ENCODE assay signal across 18 cellular contexts in genomic region chr3:187136347-187136746, GRCh38. TPM values are rescaled to one million over a fixed set of nuclear protein-coding genes. Genes with fewer than 3 reads are reported as not detected.
DNase-seq lines count a peak whose midpoint lies in the region; ATAC-seq, FAIRE-seq and TF ChIP-seq lines count a peak whose summit lies in the region.
"Had no signal": no experiment of that assay in that cellular context is flagged by ENCODE, and none has a peak within 500 bp of the region (broad histone marks: within the 10 kb centered on the region; RNA-seq: fewer than 3 reads in every experiment).

No MANE protein-coding gene starts in this region.

- BruUV-seq in K562 (replicated peaks; lab: Mats Ljungman, UMichigan), result no TSS peak

- intact Hi-C loops in K562 (cut with micrococcal nuclease), result no loop called here
- intact Hi-C loops in left ventricle myocardium inferior (cut with micrococcal nuclease), result no loop called here

- no peaks in the 10 kb centered on the region for H4K20me1 ChIP-seq in K562 (replicated peaks; ENCODE audit: control insufficient read depth, insufficient read depth, low read length)

- no peak overlapping the region for H3K4me2 ChIP-seq in K562 (ENCODE audit: insufficient read depth, low read length)
- H3K4me2 ChIP-seq: A549 had no signal

- no peak overlapping the region for H3K27ac ChIP-seq in K562 (ENCODE audit: extremely low read depth, low read depth, low read length)
- no peak overlapping the region for H3K27ac ChIP-seq in left ventricle myocardium inferior (replicated peaks)
- H3K27ac ChIP-seq: A549, C4-2B, GM23248 had no signal

- H3K9me3 Mint-ChIP-seq in activated T-cell treated with anti-CD3 and anti-CD28 coated beads, Interleukin-2, amount 50 U/mL, for 72 hours, result peaks cover 4 to 10% of the 10 kb centered on the region in 2 donors
- H3K9me3 Mint-ChIP-seq in neural crest cell, result peaks cover 13% of the 10 kb centered on the region

- POLR2A ChIA-PET in K562 (lab: Yijun Ruan, JAX), result no interaction called here

- H3K4me1 ChIP-seq in K562 (replicated peaks in 1 of 2; ENCODE audit: control insufficient read depth in 2 of 2, insufficient read depth in 2 of 2, low read length in 2 of 2) (peaks cover 3 to 8% of the 10 kb centered on the region in 2 experiments; a peak in 3 of 5 replicates), left ventricle myocardium inferior (peaks cover 13% of the 10 kb centered on the region)
- H3K4me1 ChIP-seq: A549, BE2C had no signal

- H3K79me2 ChIP-seq in K562 (ENCODE audit: control insufficient read depth, insufficient read depth, low read length), result peaks cover 12% of the 10 kb centered on the region

- H3K36me3 ChIP-seq in K562 (ENCODE audit: control insufficient read depth, insufficient read depth, low read length) (peaks cover 14% of the 10 kb centered on the region; the same call in 2 of the 3 replicates), left ventricle myocardium inferior (no peaks in the 10 kb centered on the region)
- H3K36me3 ChIP-seq: BE2C had no signal

- peaks cover 49% of the 10 kb centered on the region for H3K4me1 Mint-ChIP-seq in activated T-cell treated with anti-CD3 and anti-CD28 coated beads, Interleukin-2, amount 50 U/mL, for 72 hours (ENCODE audit: low read depth)
- H3K4me1 Mint-ChIP-seq in neural crest cell, result peaks cover 17% of the 10 kb centered on the region

- no peak overlapping the region for H2AFZ ChIP-seq in K562 (ENCODE audit: low read depth, low read length)
- H2AFZ ChIP-seq: GM23248 had no signal

- no peaks in the 10 kb centered on the region for H3K27me3 ChIP-seq in K562 (ENCODE audit: control insufficient read depth in 2 of 2, insufficient read depth in 2 of 2, low read length in 2 of 2)
- H3K27me3 ChIP-seq in left ventricle myocardium inferior (ENCODE audit: low read depth), result no peaks in the 10 kb centered on the region
- H3K27me3 ChIP-seq: BE2C had no signal

- H3K27me3 Mint-ChIP-seq in activated T-cell treated with anti-CD3 and anti-CD28 coated beads, Interleukin-2, amount 50 U/mL, for 72 hours (ENCODE audit: low read depth), result no peaks in the 10 kb centered on the region
- no peaks in the 10 kb centered on the region for H3K27me3 Mint-ChIP-seq in neural crest cell (ENCODE audit: low read depth)
- H3K27me3 Mint-ChIP-seq: CD4-positive, alpha-beta memory T cell had no signal

- TF ChIP-seq POLR2A in K562 (conservative IDR thresholded peaks at IDR 0.05), result no peak

- TF ChIP-seq RAD21 in K562 (CRISPR knock-in tag; conservative IDR thresholded peaks at IDR 0.05 in 1 of 2, IDR thresholded peaks at IDR 0.05 in 1 of 2), result no peak

- no peaks in the 10 kb centered on the region for H3K9me1 ChIP-seq in K562 (ENCODE audit: control insufficient read depth, insufficient read depth, low read length)

- peak overlapping the region; percentile 79 for H3K27ac Mint-ChIP-seq in activated T-cell treated with anti-CD3 and anti-CD28 coated beads, Interleukin-2, amount 50 U/mL, for 72 hours
- no peak overlapping the region for H3K27ac Mint-ChIP-seq in neural crest cell (ENCODE audit: unreplicated experiment)

- 47% methylated on average over 1 of the region's 1 CpG for WGBS in K562 (ENCODE audit: insufficient coverage, low coverage, missing lambda C conversion rate)

- H3K9me3 ChIP-seq in K562 (replicated peaks; ENCODE audit: control insufficient read depth, insufficient read depth, low read depth, low read length) (peaks cover 6% of the 10 kb centered on the region), left ventricle myocardium inferior (replicated peaks) (no peaks in the 10 kb centered on the region)
- H3K9me3 ChIP-seq: A549, BE2C had no signal

- in situ Hi-C loops in K562 (cut with MboI), result no loop called here

- CTCF ChIA-PET in K562 (lab: Yijun Ruan, JAX; ENCODE audit: low intra/inter-chr PET ratio), result no interaction called here

- TF ChIP-seq CTCF in K562 (IDR thresholded peaks at IDR 0.05 in 2 of 3, conservative IDR thresholded peaks at IDR 0.05 in 1 of 3; ENCODE audit: insufficient read depth in 2 of 3, low read depth in 1 of 3, low read length in 3 of 3) (no peak), neural crest cell (conservative IDR thresholded peaks at IDR 0.05) (no peak), left ventricle myocardium inferior (IDR thresholded peaks at IDR 0.05; ENCODE audit: borderline replicate concordance) (no peak)

- no peak overlapping the region for H3K9ac ChIP-seq in K562 (ENCODE audit: insufficient read depth in 1 of 2, low read depth in 2 of 2, low read length in 2 of 2)
- H3K9ac ChIP-seq: GM23248 had no signal

- H3K36me3 Mint-ChIP-seq in activated T-cell treated with anti-CD3 and anti-CD28 coated beads, Interleukin-2, amount 50 U/mL, for 72 hours (ENCODE audit: insufficient read depth in 2 of 2), result peaks cover 15 to 22% of the 10 kb centered on the region in 2 donors
- H3K36me3 Mint-ChIP-seq in neural crest cell (ENCODE audit: low read depth), result peaks cover 40% of the 10 kb centered on the region

- ATAC-seq in activated T-cell treated with anti-CD3 and anti-CD28 coated beads, Interleukin-2, amount 50 U/mL, for 72 hours (replicated peaks in 1 of 2), result no peak
- no peak for ATAC-seq in K562
- no peak for ATAC-seq in HG02885 (IDR thresholded peaks at IDR 0.05; ENCODE audit: poor library complexity, unreplicated experiment)
- ATAC-seq: A549, GM12878 had no signal

- peak overlapping the region in 1 of 2 donors; percentile 47 for H3K4me3 Mint-ChIP-seq in activated T-cell treated with anti-CD3 and anti-CD28 coated beads, Interleukin-2, amount 50 U/mL, for 72 hours
- peak overlapping the region; percentile 47 for H3K4me3 Mint-ChIP-seq in neural crest cell
- H3K4me3 Mint-ChIP-seq: CD4-positive, alpha-beta memory T cell had no signal

- DNase-seq in activated T-cell treated with anti-CD3 and anti-CD28 coated beads, Interleukin-2, amount 50 U/mL, for 72 hours, result no peak
- no peak for DNase-seq in activated T-cell treated with anti-CD3 and anti-CD28 coated beads, Interleukin-2, amount 50 U/mL, for 1 hour
- peak; percentile 3 for DNase-seq in OCI-M1 (lab: John Stamatoyannopoulos, UW)
- DNase-seq in K562 (ENCODE audit: extremely low read depth in 1 of 4, low spot score in 3 of 4), result no peak
- DNase-seq in neural crest cell (ENCODE audit: low read depth, low spot score), result no peak
- DNase-seq in left ventricle myocardium inferior, result no peak
- no peak for DNase-seq in middle frontal gyrus (ENCODE audit: extremely low spot score, low spot score)
- DNase-seq: BE2C; CD4-positive, alpha-beta memory T cell; DMS79; H7 had no signal

- no peak for TF ChIP-seq EP300 in K562 (IDR thresholded peaks at IDR 0.05; ENCODE audit: low read length)

- H3K4me3 ChIP-seq in K562 (no peak overlapping the region), left ventricle myocardium inferior (no peak overlapping the region)
- H3K4me3 ChIP-seq: A549, GM12878, GM23248 had no signal

- FAIRE-seq in K562 (lab: Jason Lieb, UNC), result no peak
- FAIRE-seq: A549, GM12878, GM18507 had no signal

TF ChIP-seq in K562, 482 proteins besides CTCF, POLR2A, EP300 and RAD21:
- TF ChIP-seq RBM34 (IDR thresholded peaks at IDR 0.05; ENCODE audit: borderline replicate concordance, insufficient read depth, low read length) (no peak), MCM7 (IDR thresholded peaks at IDR 0.05) (no peak), ZNF224 (CRISPR knock-in tag; IDR thresholded peaks at IDR 0.05) (no peak)
- TF ChIP-seq, protein P1, sequence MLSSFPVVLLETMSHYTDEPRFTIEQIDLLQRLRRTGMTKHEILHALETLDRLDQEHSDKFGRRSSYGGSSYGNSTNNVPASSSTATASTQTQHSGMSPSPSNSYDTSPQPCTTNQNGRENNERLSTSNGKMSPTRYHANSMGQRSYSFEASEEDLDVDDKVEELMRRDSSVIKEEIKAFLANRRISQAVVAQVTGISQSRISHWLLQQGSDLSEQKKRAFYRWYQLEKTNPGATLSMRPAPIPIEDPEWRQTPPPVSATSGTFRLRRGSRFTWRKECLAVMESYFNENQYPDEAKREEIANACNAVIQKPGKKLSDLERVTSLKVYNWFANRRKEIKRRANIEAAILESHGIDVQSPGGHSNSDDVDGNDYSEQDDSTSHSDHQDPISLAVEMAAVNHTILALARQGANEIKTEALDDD (IDR thresholded peaks at IDR 0.05), result peak; percentile 67

RNA-seq across cellular contexts. Expression of gene RPL39L, which starts 2.9 kb away (rescaled TPM):
- total RNA-seq in activated T-cell treated with anti-CD3 and anti-CD28 coated beads, Interleukin-2, amount 50 U/mL, for 72 hours, result 10 to 100 TPM; 32.0 to 35.9 TPM
- total RNA-seq in K562 (2011; cell fraction: chromatin; rRNA removed; ENCODE audit: low replicate concordance), result 5.1 and 5.8 TPM in 2 replicates
- total RNA-seq in K562 (2011; cell fraction: nucleolus; rRNA removed), result 8.9 and 9.5 TPM in 2 replicates
- 9.7 and 15.8 TPM in 2 replicates for total RNA-seq in K562 (2011; cell fraction: nucleoplasm; rRNA removed)
- 114 and 122 TPM in 2 replicates for total RNA-seq in K562 (2014; rRNA removed)
- total RNA-seq in K562 (2014; rRNA removed; fragmentation: Illumina TruSeq; extraction: Trizol), result 45.5 and 52.2 TPM in 2 replicates
- 62.0 and 65.9 TPM in 2 replicates for total RNA-seq in K562 (2015; rRNA removed; fragmentation: Illumina TruSeq; extraction: Trizol)
- 36.5 and 38.7 TPM in 2 replicates for total RNA-seq in K562 (2021)
- 64.4 and 74.1 TPM in 2 replicates for polyA plus RNA-seq in K562 (2011; rRNA removed)
- polyA plus RNA-seq in K562 (2011; cell fraction: cytosol; rRNA removed), result 29.1 and 30.7 TPM in 2 replicates
- polyA plus RNA-seq in K562 (2011; cell fraction: nucleus; rRNA removed), result 15.5 and 18.0 TPM in 2 replicates
- 69.6 and 91.3 TPM in 2 replicates for polyA plus RNA-seq in K562 (2012)
- polyA plus RNA-seq in K562 (2014; fragmentation: Illumina TruSeq; extraction: Trizol), result 44.5 and 58.3 TPM in 2 replicates
- 10 to 100 TPM; 15.0 to 31.4 TPM for polyA plus RNA-seq in K562 (2014; fragmentation: Nextera tagmentation; extraction: Ambion mirVana)
- 62.8 and 81.0 TPM in 2 replicates for polyA plus RNA-seq in K562 (2014; rRNA removed)
- 14.3 and 18.2 TPM in 2 replicates for polyA minus RNA-seq in K562 (2011; rRNA and poly(A)+ RNA removed)
- polyA minus RNA-seq in K562 (2011; cell fraction: cytosol; rRNA and poly(A)+ RNA removed), result 13.0 and 14.4 TPM in 2 replicates
- 10.1 and 12.3 TPM in 2 replicates for polyA minus RNA-seq in K562 (2011; cell fraction: nucleus; rRNA and poly(A)+ RNA removed)
- 32.2 and 37.4 TPM in 2 replicates for total RNA-seq in neural crest cell
- total RNA-seq in left ventricle myocardium inferior, result 2.9 TPM
- total RNA-seq: HT1080 had no signal
